In genomic region chr3:52246728-52247454, GRCh38 we compare ENCODE assay signal across 7 cellular contexts. TPM values are rescaled to one million over a fixed set of nuclear protein-coding genes. Genes with fewer than 3 reads are reported as not detected.
DNase-seq lines count a peak whose midpoint lies in the region; ATAC-seq lines count a peak whose summit lies in the region.

No MANE protein-coding gene starts in this region.

- H3K4me3 ChIP-seq in HUES64 (ENCODE audit: low read length) = peak overlapping the region; percentile 48

- peak; percentile 5 to 20 for ATAC-seq in activated T-cell treated with anti-CD3 and anti-CD28 coated beads, Interleukin-2, amount 50 U/mL, for 72 hours (replicated peaks in 1 of 2)
- no peak for ATAC-seq in GM21528 (IDR thresholded peaks at IDR 0.05; ENCODE audit: low FRiP score, unreplicated experiment)

- H3K27me3 Mint-ChIP-seq in activated T-cell treated with anti-CD3 and anti-CD28 coated beads, Interleukin-2, amount 50 U/mL, for 72 hours (ENCODE audit: low read depth) = no peaks in the 10 kb centered on the region

- WGBS in HUES64 = 85% methylated on average over 14 of the region's 14 CpGs

- no peaks in the 10 kb centered on the region for H3K4me1 ChIP-seq in HUES64 (ENCODE audit: insufficient read depth, low read length)

- peaks cover 23% of the 10 kb centered on the region for H3K36me3 ChIP-seq in HUES64 (ENCODE audit: insufficient read depth, low read length)

- peaks cover 38% of the 10 kb centered on the region for H3K27me3 ChIP-seq in HUES64 (ENCODE audit: insufficient read depth, low read length)
- H3K27me3 ChIP-seq in layer of hippocampus (ENCODE audit: control insufficient read depth, insufficient read depth, low read length) = no peaks in the 10 kb centered on the region

- H3K4me1 Mint-ChIP-seq in activated T-cell treated with anti-CD3 and anti-CD28 coated beads, Interleukin-2, amount 50 U/mL, for 72 hours (ENCODE audit: low read depth) = peaks cover 76% of the 10 kb centered on the region

- H3K27ac ChIP-seq in HUES64 (ENCODE audit: low read depth, low read length) (no peak overlapping the region), layer of hippocampus (ENCODE audit: low read depth, low read length) (peak overlapping the region; percentile 25), substantia nigra (ENCODE audit: low read depth, low read length, poor library complexity, severe bottlenecking) (peak overlapping the region; percentile 50)

- peak overlapping the region; percentile 82 for H3K27ac Mint-ChIP-seq in activated T-cell treated with anti-CD3 and anti-CD28 coated beads, Interleukin-2, amount 50 U/mL, for 72 hours

- peaks cover 19 to 33% of the 10 kb centered on the region in 2 donors for H3K36me3 Mint-ChIP-seq in activated T-cell treated with anti-CD3 and anti-CD28 coated beads, Interleukin-2, amount 50 U/mL, for 72 hours (ENCODE audit: insufficient read depth in 2 of 2)

- H3K9ac ChIP-seq in HUES64 (ENCODE audit: low read depth, low read length) = no peak overlapping the region

- DNase-seq in activated T-cell treated with anti-CD3 and anti-CD28 coated beads, Interleukin-2, amount 50 U/mL, for 72 hours = peak in 1 of 2 donors; percentile 37
- DNase-seq in substantia nigra (lab: John Stamatoyannopoulos, UW) = no peak
- DNase-seq in NCI-H128 (lab: John Stamatoyannopoulos, UW; ENCODE audit: unreplicated experiment) = no peak
- no peak for DNase-seq in NCI-H82 (lab: John Stamatoyannopoulos, UW)

- H3K9me3 Mint-ChIP-seq in activated T-cell treated with anti-CD3 and anti-CD28 coated beads, Interleukin-2, amount 50 U/mL, for 72 hours = peaks cover 2 to 3% of the 10 kb centered on the region in 2 donors

- H3K9me3 ChIP-seq in HUES64 (ENCODE audit: insufficient read depth, low read depth, low read length) = no peaks in the 10 kb centered on the region

- peak overlapping the region; percentile 90 to 91 for H3K4me3 Mint-ChIP-seq in activated T-cell treated with anti-CD3 and anti-CD28 coated beads, Interleukin-2, amount 50 U/mL, for 72 hours

RNA-seq across cellular contexts. Expression of gene PPM1M, which starts 1.3 kb away (rescaled TPM):
- 4.0 TPM for polyA plus RNA-seq in HUES64 (2013, experiment 1 of 2)
- polyA plus RNA-seq in HUES64 (2013, experiment 2 of 2) = 4.1 TPM
- total RNA-seq in activated T-cell treated with anti-CD3 and anti-CD28 coated beads, Interleukin-2, amount 50 U/mL, for 72 hours = 100 to 1,000 TPM; 119 to 121 TPM

RNA-seq across cellular contexts. Expression of gene TWF2, which starts 7.9 kb away (rescaled TPM):
- polyA plus RNA-seq in HUES64 (2013, experiment 1 of 2) = 40.0 TPM
- polyA plus RNA-seq in HUES64 (2013, experiment 2 of 2) = 38.1 TPM
- total RNA-seq in activated T-cell treated with anti-CD3 and anti-CD28 coated beads, Interleukin-2, amount 50 U/mL, for 72 hours = 100 to 1,000 TPM; 124 to 133 TPM

RNA-seq across cellular contexts. Expression of gene TLR9, which starts 21.4 kb away (rescaled TPM):
- not detected for polyA plus RNA-seq in HUES64 (2013, experiment 1 of 2)
- not detected for polyA plus RNA-seq in HUES64 (2013, experiment 2 of 2)
- 1 to 10 TPM; 1.2 to 2.3 TPM for total RNA-seq in activated T-cell treated with anti-CD3 and anti-CD28 coated beads, Interleukin-2, amount 50 U/mL, for 72 hours

RNA-seq across cellular contexts. Expression of gene WDR82, which starts 31.6 kb away (rescaled TPM):
- 60.5 TPM for polyA plus RNA-seq in HUES64 (2013, experiment 1 of 2)
- 61.6 TPM for polyA plus RNA-seq in HUES64 (2013, experiment 2 of 2)
- 100 to 1,000 TPM; 113 to 120 TPM for total RNA-seq in activated T-cell treated with anti-CD3 and anti-CD28 coated beads, Interleukin-2, amount 50 U/mL, for 72 hours

RNA-seq across cellular contexts. Expression of gene GLYCTK, which starts 40.7 kb away (rescaled TPM):
- polyA plus RNA-seq in HUES64 (2013, experiment 1 of 2) = 5.4 TPM
- polyA plus RNA-seq in HUES64 (2013, experiment 2 of 2) = 3.9 TPM
- 10 to 100 TPM; 21.5 to 25.4 TPM for total RNA-seq in activated T-cell treated with anti-CD3 and anti-CD28 coated beads, Interleukin-2, amount 50 U/mL, for 72 hours
